1 cellular context compared by ENCODE assay signal in genomic region chr15:54836052-54836795, GRCh38.
TF ChIP-seq lines count a peak whose summit lies in the region.

No MANE protein-coding gene starts in this region.

TF ChIP-seq in HepG2, 621 proteins besides CTCF, POLR2A, EP300 and RAD21 (continued from another document):
- TF ChIP-seq PRDM15 (CRISPR knock-in tag; IDR thresholded peaks at IDR 0.05) (no peak), ZNF577 (CRISPR knock-in tag; IDR thresholded peaks at IDR 0.05; ENCODE audit: borderline replicate concordance, low read depth) (no peak), ZNF326 (CRISPR knock-in tag; IDR thresholded peaks at IDR 0.05; ENCODE audit: borderline replicate concordance) (no peak), MAFK (conservative IDR thresholded peaks at IDR 0.05 in 1 of 2, IDR thresholded peaks at IDR 0.05 in 1 of 2; ENCODE audit: low read length in 2 of 2) (no peak)
TF ChIP-seq in HepG2: peak in this region for 0.
